Comparison of ENCODE assay signal across 8 cellular contexts in the genomic region with DNA sequence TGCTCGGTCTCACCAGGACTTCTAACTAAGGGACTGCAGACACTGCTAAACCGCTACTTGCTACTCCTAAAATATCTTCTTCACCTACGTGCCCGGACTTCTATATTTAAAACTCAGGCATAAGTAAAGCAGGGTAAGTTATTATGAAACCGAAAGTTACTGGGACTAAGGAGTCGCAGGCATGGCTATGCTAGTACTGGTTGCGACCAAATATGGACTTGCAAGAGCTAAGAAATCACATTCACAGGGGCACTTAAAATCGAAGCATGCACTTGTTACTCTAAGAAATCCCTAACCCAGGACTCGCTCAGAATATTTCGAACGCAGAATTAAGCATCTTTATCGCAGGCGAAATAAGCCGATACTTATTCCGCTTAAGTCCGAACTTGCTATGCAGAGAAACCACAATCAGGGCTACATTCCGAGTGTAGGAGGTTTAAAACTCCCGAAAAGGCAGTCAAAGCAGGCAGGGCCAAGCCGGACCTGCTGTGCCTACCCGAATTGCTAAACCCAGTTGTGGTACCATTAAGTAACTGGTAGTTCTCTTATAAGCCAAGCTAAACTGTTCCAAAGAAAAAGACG. TPM values are rescaled to one million over a fixed set of nuclear protein-coding genes. Genes with fewer than 3 reads are reported as not detected.
DNase-seq lines count a peak whose midpoint lies in the region; ATAC-seq and TF ChIP-seq lines count a peak whose summit lies in the region.

No MANE protein-coding gene starts in this region.

- ATAC-seq in heart right ventricle = peak in 1 of 8 donors; percentile 25
- ATAC-seq in left ventricle myocardium superior = no peak
- ATAC-seq in lower lobe of right lung = no peak

- peak overlapping the region; percentile 37 to 98 (median 94) for H3K27ac ChIP-seq in heart right ventricle
- peak overlapping the region; percentile 83 for H3K27ac ChIP-seq in lower lobe of right lung

- H3K4me3 ChIP-seq in heart right ventricle (peak overlapping the region in 9 of 10 donors; percentile 32 to 73 (median 66)), NB4 (ENCODE audit: low read depth, low read length) (peak overlapping the region; percentile 76), lower lobe of right lung (peak overlapping the region; percentile 66)

- H3K36me3 ChIP-seq in heart right ventricle (peaks cover 0 to 7% (median 0%) of the 10 kb centered on the region in 9 donors), lower lobe of right lung (no peaks in the 10 kb centered on the region)

- H3K27me3 ChIP-seq in heart right ventricle (peaks cover 0 to 82% (median 37%) of the 10 kb centered on the region in 7 donors), lower lobe of right lung (ENCODE audit: low read depth) (peaks cover 30% of the 10 kb centered on the region)

- no peak for TF ChIP-seq POLR2A in NB4 (IDR thresholded peaks at IDR 0.05; ENCODE audit: extremely low read depth, insufficient read length)

- intact Hi-C loops in heart right ventricle (cut with DNase I) = loop anchor here in 3 of 10 donors (1.0 to 2.0 kb wide), 4 partner anchors 19 to 43 kb away; no protein-coding TSS in a partner anchor
- intact Hi-C loops in left ventricle myocardium superior (cut with micrococcal nuclease) = no loop called here
- intact Hi-C loops in lower lobe of right lung (cut with DNase I) = no loop called here
- intact Hi-C loops in posterior cingulate gyrus (cut with DNase I) = no loop called here

- no peaks in the 10 kb centered on the region for H3K9me3 ChIP-seq in heart right ventricle
- no peaks in the 10 kb centered on the region for H3K9me3 ChIP-seq in lower lobe of right lung

- TF ChIP-seq CTCF in heart right ventricle (IDR thresholded peaks at IDR 0.05) (no peak), NB4 (IDR thresholded peaks at IDR 0.05; ENCODE audit: low read depth, low read length) (no peak), lower lobe of right lung (IDR thresholded peaks at IDR 0.05) (no peak)

- 14 to 16% methylated on average over 21 of the region's 21 CpGs for WGBS in heart right ventricle, 2 donors

- H3K4me1 ChIP-seq in heart right ventricle = peaks cover 0 to 75% (median 26%) of the 10 kb centered on the region in 9 donors
- H3K4me1 ChIP-seq in lower lobe of right lung = peaks cover 22% of the 10 kb centered on the region

- DNase-seq in heart right ventricle (peak in 1 of 2 donors; percentile 28), left ventricle myocardium superior (no peak), NB4 (ENCODE audit: low read depth) (peak; percentile 89), astrocyte of the hippocampus (ENCODE audit: low read depth, low spot score) (peak; percentile 84), lower lobe of right lung (no peak), NCI-H146 treated with DMSO at 0.1 percent for 48 hours (lab: John Stamatoyannopoulos, UW; ENCODE audit: unreplicated experiment) (no peak), posterior cingulate gyrus (no peak), NCI-H2196 (lab: John Stamatoyannopoulos, UW; ENCODE audit: unreplicated experiment) (no peak)

RNA-seq across cellular contexts. Expression of gene ANXA2R, which starts 2.1 kb away (rescaled TPM):
- 1 to 10 TPM in 4 of 10 donors, under 1 TPM in 6; 0.42 to 1.8 (median 0.87) TPM for total RNA-seq in heart right ventricle
- 1 to 10 TPM; 2.4 to 3.4 TPM for polyA plus RNA-seq in heart right ventricle
- total RNA-seq in left ventricle myocardium superior = 1.2 TPM
- total RNA-seq in lower lobe of right lung = 4.4 TPM

Comparison
In these comparisons a context has a peak if more than half of its experiments do, and no peak if none do; other contexts are left out.
1. DNase-seq: peak in NB4 (single experiment) and astrocyte of the hippocampus (single experiment); none in left ventricle myocardium superior (single experiment), lower lobe of right lung (single experiment), NCI-H146 treated with DMSO at 0.1 percent for 48 hours (single experiment), posterior cingulate gyrus (0 of 10) and NCI-H2196 (single experiment).
2. Peak in every context shown above with its lines, with median percentiles within 50 percentile points of each other: H3K4me3 ChIP-seq.